11 cellular contexts compared by ENCODE assay signal in the genomic region with DNA sequence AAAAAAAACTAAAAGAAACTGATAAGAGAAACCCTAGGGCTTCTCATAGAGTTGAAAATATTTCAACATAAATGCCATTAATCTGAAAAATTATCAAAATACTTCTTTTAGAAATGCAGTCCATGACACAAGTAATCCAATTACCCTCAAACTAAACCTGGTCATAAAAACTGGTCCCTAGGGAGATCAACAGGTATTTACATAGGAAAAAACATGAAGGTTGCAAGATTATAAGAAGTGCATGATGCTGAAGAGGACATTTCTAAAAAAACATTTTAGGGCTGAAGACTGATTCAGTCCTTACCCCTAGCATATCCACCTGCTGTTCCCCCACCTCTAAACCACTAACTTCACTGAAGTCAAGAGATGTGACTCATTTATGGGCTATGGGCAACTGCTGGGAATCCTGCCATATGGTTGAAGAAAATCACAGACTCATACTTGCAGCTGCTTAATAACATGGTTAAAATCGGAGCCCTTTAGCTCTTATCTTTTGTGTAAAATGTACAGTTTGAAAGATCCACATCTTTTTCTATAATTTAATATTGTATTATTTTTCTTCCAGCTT.
DNase-seq lines count a peak whose midpoint lies in the region; ATAC-seq and TF ChIP-seq lines count a peak whose summit lies in the region.
"Had no signal": no experiment of that assay in that cellular context is flagged by ENCODE, and none has a peak within 500 bp of the region (broad histone marks: within the 10 kb centered on the region; RNA-seq: fewer than 3 reads in every experiment).

No MANE protein-coding gene starts in this region.

- ATAC-seq in RWPE2 (ENCODE audit: low read depth) = peak; percentile 85
- no peak for ATAC-seq in HG02885 (IDR thresholded peaks at IDR 0.05; ENCODE audit: poor library complexity, unreplicated experiment)

- H3K4me3 ChIP-seq in RWPE2 (ENCODE audit: severe bottlenecking) (no peak overlapping the region), fibroblast of villous mesenchyme (ENCODE audit: low read depth, low read length) (no peak overlapping the region)
- H3K4me3 ChIP-seq: ascending aorta had no signal

- DNase-seq in AG08396 (ENCODE audit: low spot score) = peak; percentile 33
- DNase-seq in ELR (ENCODE audit: low read depth) = peak; percentile 86
- DNase-seq in RWPE2 (ENCODE audit: low spot score) = no peak
- DNase-seq in fibroblast of villous mesenchyme (ENCODE audit: low read depth) = peak; percentile 90
- no peak for DNase-seq in activated CD8-positive, alpha-beta memory T cell treated with anti-CD3 and anti-CD28 coated beads, Interleukin-2, amount 50 U/mL, for 48 hours
- DNase-seq in RKO (ENCODE audit: low spot score) = no peak
- no peak for DNase-seq in COLO668 (lab: John Stamatoyannopoulos, UW; ENCODE audit: unreplicated experiment)
- DNase-seq: activated CD4-positive, alpha-beta T cell treated with anti-CD3 and anti-CD28 coated beads, Interleukin-2, amount 50 U/mL, for 48 hours; NCI-H345 had no signal

- no peaks in the 10 kb centered on the region for H3K9me3 ChIP-seq in RWPE2 (ENCODE audit: severe bottlenecking)
- H3K9me3 ChIP-seq: ascending aorta had no signal

- H3K36me3 ChIP-seq in RWPE2 (ENCODE audit: low read depth) = no peaks in the 10 kb centered on the region
- H3K36me3 ChIP-seq: ascending aorta had no signal

- H3K27ac ChIP-seq in RWPE2 (ENCODE audit: poor library complexity, severe bottlenecking) = peak overlapping the region; percentile 22
- H3K27ac ChIP-seq: ascending aorta had no signal

- H3K27me3 ChIP-seq in RWPE2 (ENCODE audit: insufficient read depth, poor library complexity, severe bottlenecking) = no peaks in the 10 kb centered on the region
- H3K27me3 ChIP-seq: ascending aorta had no signal

- peaks cover 20% of the 10 kb centered on the region for H3K4me1 ChIP-seq in RWPE2 (ENCODE audit: insufficient read depth, poor library complexity, severe bottlenecking)
- H3K4me1 ChIP-seq: ascending aorta had no signal

- TF ChIP-seq CTCF in RWPE2 (IDR thresholded peaks at IDR 0.05; ENCODE audit: poor library complexity, severe bottlenecking) (no peak), fibroblast of villous mesenchyme (IDR thresholded peaks at IDR 0.05; ENCODE audit: insufficient read depth, low read depth, low read length) (no peak)

Comparison
In these comparisons a context has a peak if more than half of its experiments do, and no peak if none do; other contexts are left out.
1. DNase-seq: peak in AG08396 (single experiment), ELR (single experiment) and fibroblast of villous mesenchyme (single experiment); none in RWPE2 (single experiment), activated CD8-positive, alpha-beta memory T cell treated with anti-CD3 and anti-CD28 coated beads, Interleukin-2, amount 50 U/mL, for 48 hours (single experiment), RKO (single experiment) and COLO668 (single experiment).